Comparison of ENCODE assay signal across 7 cellular contexts in the genomic region with DNA sequence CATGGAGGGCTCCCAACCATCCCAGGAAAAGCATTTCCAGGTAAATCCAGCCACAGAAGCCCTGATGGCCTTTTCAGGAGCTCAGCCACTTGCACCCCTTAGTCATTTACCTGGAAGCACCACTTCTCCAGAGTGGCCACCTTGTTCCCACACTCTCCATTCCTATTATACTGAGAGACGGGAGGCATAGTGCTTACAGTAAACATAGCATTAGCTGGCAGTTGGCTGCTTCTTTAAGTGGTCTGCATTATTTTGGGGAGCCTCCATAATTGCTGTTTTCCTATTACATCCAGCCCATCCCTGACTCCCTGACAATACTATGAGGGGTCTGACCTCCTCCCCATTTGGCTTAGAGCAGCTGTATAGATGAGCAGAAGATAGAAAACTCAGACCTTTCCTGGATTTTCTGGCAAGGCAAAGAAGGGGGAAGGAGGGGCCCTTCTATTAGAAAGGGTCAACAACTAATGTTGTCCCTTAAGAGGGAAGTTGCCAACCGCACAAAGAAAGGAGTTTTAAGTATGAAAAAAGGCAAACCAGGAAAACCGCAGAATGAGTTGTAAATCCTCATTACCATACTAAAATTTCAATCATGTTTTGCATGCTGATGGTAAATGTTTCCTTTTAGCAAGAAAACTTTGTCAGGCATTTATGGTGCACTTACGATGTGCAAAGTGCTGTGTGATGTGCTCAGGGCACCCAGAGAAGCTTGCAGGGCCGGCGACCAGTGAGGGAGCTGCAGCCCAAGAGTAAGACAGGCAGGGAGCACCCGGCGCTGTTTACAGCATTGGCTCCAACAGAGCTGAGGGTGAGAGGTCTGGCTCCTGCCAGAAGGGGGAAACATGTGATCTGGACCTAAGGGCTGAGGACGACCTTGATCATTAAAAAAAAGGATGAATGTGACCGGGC.
A peak's percentile ranks its signal among the peaks of the same experiment; 100 is the strongest.
DNase-seq lines count a peak whose midpoint lies in the region; ATAC-seq and TF ChIP-seq lines count a peak whose summit lies in the region.

No MANE protein-coding gene starts in this region.

- TF ChIP-seq EP300 in tibial nerve (IDR thresholded peaks at IDR 0.05), result peak in 1 of 2 donors; percentile 11

- no peak overlapping the region for H3K27ac Mint-ChIP-seq in activated CD8-positive, alpha-beta T cell treated with anti-CD3 and anti-CD28 coated beads for 36 hours

- H3K36me3 Mint-ChIP-seq in activated CD8-positive, alpha-beta T cell treated with anti-CD3 and anti-CD28 coated beads for 36 hours (ENCODE audit: low read depth), result peaks cover 5% of the 10 kb centered on the region

- H3K4me1 ChIP-seq in adipocyte (ENCODE audit: control insufficient read depth, insufficient read depth, low read length) (peaks cover 33% of the 10 kb centered on the region), tibial nerve (peaks cover 0 to 36% (median 17%) of the 10 kb centered on the region in 4 donors)

- POLR2A ChIA-PET in activated CD8-positive, alpha-beta T cell treated with anti-CD3 and anti-CD28 coated beads for 36 hours (lab: Charles Lee), result interaction anchor here (0.6 kb wide), 1 partner anchor 12 kb away, joined by 3 read pairs; no protein-coding TSS in a partner anchor

- H3K27ac ChIP-seq in tibial nerve, result peak overlapping the region; percentile 61 to 85 (median 74)

- intact Hi-C loops in activated CD8-positive, alpha-beta T cell treated with anti-CD3 and anti-CD28 coated beads for 36 hours (cut with micrococcal nuclease), result no loop called here

- ATAC-seq in HG03039 (IDR thresholded peaks at IDR 0.05; ENCODE audit: unreplicated experiment), result peak; percentile 59
- ATAC-seq in activated CD8-positive, alpha-beta T cell treated with anti-CD3 and anti-CD28 coated beads for 36 hours, result no peak

- peak in 2 of 5 experiments; percentile 17 to 46 for TF ChIP-seq CTCF in tibial nerve (IDR thresholded peaks at IDR 0.05)
- TF ChIP-seq CTCF in activated CD8-positive, alpha-beta T cell treated with anti-CD3 and anti-CD28 coated beads for 36 hours (IDR thresholded peaks at IDR 0.05), result no peak

- DNase-seq in adipocyte (ENCODE audit: low read depth), result no peak
- DNase-seq in iPS-NIHi11 (ENCODE audit: low spot score), result peak; percentile 67
- DNase-seq in tibial nerve (ENCODE audit: low spot score in 2 of 2), result no peak
- no peak for DNase-seq in activated CD8-positive, alpha-beta T cell treated with anti-CD3 and anti-CD28 coated beads for 36 hours
- DNase-seq in effector CD4-positive, alpha-beta T cell, result no peak
- no peak for DNase-seq in activated T-cell treated with anti-CD3 and anti-CD28 coated beads, Interleukin-2, amount 50 U/mL, for 48 hours

- WGBS in tibial nerve, 2 donors, result 10 to 12% methylated on average over 10 of the region's 10 CpGs

- H3K36me3 ChIP-seq in adipocyte (ENCODE audit: control insufficient read depth, insufficient read depth, low read length, severe bottlenecking) (no peaks in the 10 kb centered on the region), tibial nerve (peaks cover 0 to 8% (median 0%) of the 10 kb centered on the region in 3 donors)

- H3K9me3 Mint-ChIP-seq in activated CD8-positive, alpha-beta T cell treated with anti-CD3 and anti-CD28 coated beads for 36 hours, result peaks cover 13% of the 10 kb centered on the region

- H3K4me3 Mint-ChIP-seq in activated CD8-positive, alpha-beta T cell treated with anti-CD3 and anti-CD28 coated beads for 36 hours, result no peak overlapping the region

- H3K4me3 ChIP-seq in adipocyte (ENCODE audit: low read length), result peak overlapping the region; percentile 57
- peak overlapping the region in 1 of 4 donors; percentile 5 for H3K4me3 ChIP-seq in tibial nerve

- no peak for TF ChIP-seq POLR2A in tibial nerve (IDR thresholded peaks at IDR 0.05)

- H3K9me3 ChIP-seq in adipocyte (ENCODE audit: control insufficient read depth, low read length) (peaks cover 3% of the 10 kb centered on the region), tibial nerve (peaks cover 0 to 10% (median 0%) of the 10 kb centered on the region in 4 donors)

- H3K9ac ChIP-seq in adipocyte (ENCODE audit: low read length), result peak overlapping the region; percentile 44

- no peaks in the 10 kb centered on the region for H3K27me3 Mint-ChIP-seq in activated CD8-positive, alpha-beta T cell treated with anti-CD3 and anti-CD28 coated beads for 36 hours

- CTCF ChIA-PET in activated CD8-positive, alpha-beta T cell treated with anti-CD3 and anti-CD28 coated beads for 36 hours (lab: Charles Lee), result no interaction called here

- no peaks in the 10 kb centered on the region for H3K27me3 ChIP-seq in adipocyte (replicated peaks; ENCODE audit: control insufficient read depth, insufficient read depth, low read length)
- no peaks in the 10 kb centered on the region for H3K27me3 ChIP-seq in tibial nerve

- H3K4me1 Mint-ChIP-seq in activated CD8-positive, alpha-beta T cell treated with anti-CD3 and anti-CD28 coated beads for 36 hours (ENCODE audit: low read depth), result no peaks in the 10 kb centered on the region
